ENCODE assay signal across 12 cellular contexts in genomic region chr1:181469829-181470228, GRCh38. TPM values are rescaled to one million over a fixed set of nuclear protein-coding genes. Genes with fewer than 3 reads are reported as not detected.
A peak's percentile ranks its signal among the peaks of the same experiment; 100 is the strongest.
DNase-seq lines count a peak whose midpoint lies in the region; ATAC-seq and TF ChIP-seq lines count a peak whose summit lies in the region.
"Had no signal": no experiment of that assay in that cellular context is flagged by ENCODE, and none has a peak within 500 bp of the region (broad histone marks: within the 10 kb centered on the region; RNA-seq: fewer than 3 reads in every experiment).

No MANE protein-coding gene starts in this region.

- TF ChIP-seq CTCF in right atrium auricular region (IDR thresholded peaks at IDR 0.05) (no peak), astrocyte of the spinal cord (IDR thresholded peaks at IDR 0.05; ENCODE audit: low read depth, low read length) (no peak), nephron progenitor cell (IDR thresholded peaks at IDR 0.05) (no peak)
- TF ChIP-seq CTCF in CD8-positive, alpha-beta T cell (IDR thresholded peaks at IDR 0.05): no peak

- no peak overlapping the region for H3K4me3 Mint-ChIP-seq in CD8-positive, alpha-beta T cell
- H3K4me3 Mint-ChIP-seq in nephron progenitor cell: no peak overlapping the region

- ATAC-seq in Right ventricle myocardium inferior: peak; percentile 42
- no peak for ATAC-seq in CD8-positive, alpha-beta T cell
- ATAC-seq in HG02763 (IDR thresholded peaks at IDR 0.05; ENCODE audit: unreplicated experiment): no peak

- POLR2A ChIA-PET in CD8-positive, alpha-beta T cell (lab: Charles Lee): no interaction called here

- CTCF ChIA-PET in CD8-positive, alpha-beta T cell (lab: Charles Lee): interaction anchor here (1.0 kb wide), 1 partner anchor 611 kb away, joined by 3 read pairs; no protein-coding TSS in a partner anchor

- DNase-seq in Right ventricle myocardium inferior (ENCODE audit: missing footprints) (no peak), right atrium auricular region (ENCODE audit: low spot score) (no peak), astrocyte of the spinal cord (ENCODE audit: low read depth, low spot score) (peak; percentile 42), kidney glomerular epithelial cell (lab: John Stamatoyannopoulos, UW) (peak; percentile 83), NCI-H2081 treated with DMSO at 0.1 percent for 48 hours (lab: John Stamatoyannopoulos, UW) (no peak), nephron progenitor cell (no peak)
- no peak for DNase-seq in CD8-positive, alpha-beta T cell
- DNase-seq: activated T-cell treated with anti-CD3 and anti-CD28 coated beads, Interleukin-2, amount 50 U/mL, for 48 hours; AML-193; NCI-H510A treated with DMSO at 0.1 percent for 48 hours had no signal

- H3K9me3 Mint-ChIP-seq in CD8-positive, alpha-beta T cell: no peaks in the 10 kb centered on the region
- H3K9me3 Mint-ChIP-seq in nephron progenitor cell: peaks cover 10% of the 10 kb centered on the region

- H3K9me3 ChIP-seq in right atrium auricular region: no peaks in the 10 kb centered on the region
- H3K9me3 ChIP-seq in CD8-positive, alpha-beta T cell (ENCODE audit: low read length): no peaks in the 10 kb centered on the region
- H3K9me3 ChIP-seq: suprapubic skin had no signal

- no peak overlapping the region for H3K27ac Mint-ChIP-seq in CD8-positive, alpha-beta T cell
- no peak overlapping the region for H3K27ac Mint-ChIP-seq in nephron progenitor cell

- H3K36me3 ChIP-seq in right atrium auricular region: no peaks in the 10 kb centered on the region
- no peaks in the 10 kb centered on the region for H3K36me3 ChIP-seq in CD8-positive, alpha-beta T cell (ENCODE audit: insufficient read depth, low read length)
- H3K36me3 ChIP-seq: suprapubic skin had no signal

- H3K27ac ChIP-seq in right atrium auricular region: no peak overlapping the region
- no peak overlapping the region for H3K27ac ChIP-seq in CD8-positive, alpha-beta T cell (ENCODE audit: low read depth, low read length)
- H3K27ac ChIP-seq: suprapubic skin had no signal

- H3K4me1 Mint-ChIP-seq in CD8-positive, alpha-beta T cell (ENCODE audit: low read depth): no peaks in the 10 kb centered on the region
- H3K4me1 Mint-ChIP-seq in nephron progenitor cell: peaks cover 19% of the 10 kb centered on the region

- H3K4me1 ChIP-seq in right atrium auricular region: no peaks in the 10 kb centered on the region
- H3K4me1 ChIP-seq in CD8-positive, alpha-beta T cell (ENCODE audit: insufficient read depth, low read length): no peaks in the 10 kb centered on the region
- H3K4me1 ChIP-seq: suprapubic skin had no signal

- intact Hi-C loops in Right ventricle myocardium inferior (cut with DNase I): no loop called here
- intact Hi-C loops in CD8-positive, alpha-beta T cell (cut with DNase I, micrococcal nuclease): no loop called here

- H3K36me3 Mint-ChIP-seq in CD8-positive, alpha-beta T cell: no peaks in the 10 kb centered on the region
- no peaks in the 10 kb centered on the region for H3K36me3 Mint-ChIP-seq in nephron progenitor cell (ENCODE audit: low read depth)

- no peaks in the 10 kb centered on the region for H3K27me3 ChIP-seq in right atrium auricular region
- H3K27me3 ChIP-seq in CD8-positive, alpha-beta T cell (ENCODE audit: insufficient read depth, low read length): no peaks in the 10 kb centered on the region
- H3K27me3 ChIP-seq: suprapubic skin had no signal

- H3K4me3 ChIP-seq in right atrium auricular region (no peak overlapping the region), astrocyte of the spinal cord (ENCODE audit: low read depth, low read length) (no peak overlapping the region)
- no peak overlapping the region for H3K4me3 ChIP-seq in CD8-positive, alpha-beta T cell (ENCODE audit: low read depth, low read length)
- H3K4me3 ChIP-seq: suprapubic skin had no signal

- in situ Hi-C loops in astrocyte of the spinal cord (cut with HindIII; ENCODE audit: low sequenced_read_pairs): no loop called here

- peaks cover 31% of the 10 kb centered on the region for H3K27me3 Mint-ChIP-seq in CD8-positive, alpha-beta T cell (ENCODE audit: low read depth)
- H3K27me3 Mint-ChIP-seq in nephron progenitor cell (ENCODE audit: low read depth, poor library complexity): no peaks in the 10 kb centered on the region

RNA-seq across cellular contexts. Expression of gene CACNA1E, which starts 13.5 kb away (rescaled TPM):
- total RNA-seq in Right ventricle myocardium inferior: 3.7 TPM
- 1 to 10 TPM; 1.7 to 2.2 TPM for total RNA-seq in right atrium auricular region
- total RNA-seq in CD8-positive, alpha-beta T cell: not detected
- total RNA-seq: suprapubic skin had no signal

Comparison
In these comparisons a context has a peak if more than half of its experiments do, and no peak if none do; other contexts are left out.
1. DNase-seq: peak in astrocyte of the spinal cord (single experiment) and kidney glomerular epithelial cell (single experiment); none in Right ventricle myocardium inferior (single experiment), right atrium auricular region (single experiment), NCI-H2081 treated with DMSO at 0.1 percent for 48 hours (single experiment), CD8-positive, alpha-beta T cell (0 of 7) and nephron progenitor cell (single experiment).